ENCODE assay signal across 8 cellular contexts in the genomic region with DNA sequence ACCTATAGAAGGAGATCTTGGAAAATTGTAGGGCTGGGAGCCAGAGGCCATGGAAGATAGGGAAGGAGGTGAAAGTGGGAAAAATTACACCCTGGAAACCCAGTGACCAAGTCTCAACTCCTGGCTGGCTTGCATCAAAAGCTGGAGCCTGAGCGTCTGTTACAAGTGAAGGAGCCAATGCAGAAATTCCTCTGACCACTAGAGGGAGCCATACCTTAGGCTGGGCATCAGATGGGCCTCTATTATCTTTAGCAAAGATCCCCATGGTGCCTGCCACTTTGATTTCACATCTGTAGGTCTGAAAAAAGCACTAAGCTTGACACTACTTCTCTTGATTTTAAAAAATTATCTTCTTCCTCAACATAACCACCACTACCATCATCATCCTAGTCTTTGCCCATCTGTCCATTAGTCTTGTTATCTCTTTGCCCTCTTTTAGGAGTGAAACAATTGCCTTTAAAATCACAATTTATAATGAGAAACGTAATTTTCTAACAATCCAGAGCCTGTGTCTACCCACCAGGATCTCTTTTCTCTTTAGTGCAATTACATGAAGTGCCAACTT.
DNase-seq lines count a peak whose midpoint lies in the region; ATAC-seq, FAIRE-seq and TF ChIP-seq lines count a peak whose summit lies in the region.

No MANE protein-coding gene starts in this region.

- no peak overlapping the region for H3K9ac ChIP-seq in H1 (replicated peaks in 1 of 4; ENCODE audit: extremely low read depth in 1 of 4, low read depth in 3 of 4, low read length in 3 of 4)

- POLR2A ChIA-PET in activated CD4-positive, alpha-beta T cell treated with anti-CD3 and anti-CD28 coated beads, Interleukin-2, amount 10 ng/mL, durations not matched to agents 7 days and 5 days (lab: Charles Lee): no interaction called here
- POLR2A ChIA-PET in H1 (lab: Charles Lee; ENCODE audit: partially characterized antibody): no interaction called here

- H3K9me3 Mint-ChIP-seq in activated CD4-positive, alpha-beta T cell treated with anti-CD3 and anti-CD28 coated beads, Interleukin-2, amount 10 ng/mL, durations not matched to agents 7 days and 5 days: peaks cover 3% of the 10 kb centered on the region

- no peak overlapping the region for H4K91ac ChIP-seq in H1 (replicated peaks; ENCODE audit: insufficient read length, low read length)

- H2BK20ac ChIP-seq in H1 (ENCODE audit: low read length): no peak overlapping the region

- H4K20me1 ChIP-seq in H1 (replicated peaks in 1 of 2; ENCODE audit: control insufficient read depth in 1 of 2, insufficient read depth in 2 of 2, low read length in 2 of 2): no peaks in the 10 kb centered on the region

- CTCF ChIA-PET in activated CD4-positive, alpha-beta T cell treated with anti-CD3 and anti-CD28 coated beads, Interleukin-2, amount 10 ng/mL, durations not matched to agents 7 days and 5 days (lab: Charles Lee): interaction anchor here (0.5 kb wide), 1 partner anchor 224 kb away, joined by 3 read pairs; no protein-coding TSS in a partner anchor
- CTCF ChIA-PET in H1 (lab: Charles Lee; ENCODE audit: partially characterized antibody): interaction anchor here (0.5 to 11.2 kb wide), 58 partner anchors 9 to 632 kb away, joined by 3 to 248 read pairs (median 6); partner anchors contain the start of gene SLC34A2

- no peak overlapping the region for H2BK120ac ChIP-seq in H1 (replicated peaks; ENCODE audit: low read depth, low read length)

- in situ Hi-C loops in Caki2 (cut with HindIII; ENCODE audit: low pct_unique_long_range_greater_than_20kb, low sequenced_read_pairs): loop anchor here (5.0 kb wide), 1 partner anchor 327 kb away; no protein-coding TSS in a partner anchor

- no peaks in the 10 kb centered on the region for H3K23me2 ChIP-seq in H1 (ENCODE audit: low read depth, low read length)

- FAIRE-seq in H1 (lab: Jason Lieb, UNC): peak; percentile 76

- no peaks in the 10 kb centered on the region; a peak in 2 of 7 replicates for H3K4me1 ChIP-seq in H1 (replicated peaks in 1 of 4; ENCODE audit: control insufficient read depth in 3 of 4, insufficient read depth in 4 of 4, low read length in 3 of 4)

- DNase-seq in Caki2 (ENCODE audit: low read depth): peak; percentile 43
- peak; percentile 55 to 78 for DNase-seq in NCI-H446 (lab: John Stamatoyannopoulos, UW)
- DNase-seq in activated CD4-positive, alpha-beta T cell treated with anti-CD3 and anti-CD28 coated beads, Interleukin-2, amount 10 ng/mL, durations not matched to agents 7 days and 5 days: peak; percentile 69
- peak in 1 of 2 experiments; percentile 84 for DNase-seq in H1 (ENCODE audit: low read depth in 1 of 2, low spot score in 2 of 2)
- DNase-seq in mesenteric fat pad (ENCODE audit: low spot score): peak; percentile 18
- peak; percentile 56 for DNase-seq in stromal cell of bone marrow (ENCODE audit: low read depth)

- no peak overlapping the region for H3K4ac ChIP-seq in H1 (replicated peaks; ENCODE audit: insufficient read length, low read depth, low read length)

- no peak overlapping the region for H2AFZ ChIP-seq in H1 (ENCODE audit: low read length)

- no peak overlapping the region for H4K8ac ChIP-seq in H1 (ENCODE audit: extremely low read depth, insufficient read depth, low read length)

- no peaks in the 10 kb centered on the region for H3K4me1 Mint-ChIP-seq in activated CD4-positive, alpha-beta T cell treated with anti-CD3 and anti-CD28 coated beads, Interleukin-2, amount 10 ng/mL, durations not matched to agents 7 days and 5 days

- TF ChIP-seq RAD21 in H1 (IDR thresholded peaks at IDR 0.05 in 1 of 2, conservative IDR thresholded peaks at IDR 0.05 in 1 of 2; ENCODE audit: low read depth in 2 of 2, low read length in 2 of 2): peak; percentile 88 to 89

- no peak for TF ChIP-seq POLR2A in H1 (IDR thresholded peaks at IDR 0.05; ENCODE audit: control extremely low read depth in 1 of 2, low read depth in 2 of 2, low read length in 2 of 2)

- TF ChIP-seq CTCF in H1 (IDR thresholded peaks at IDR 0.05; ENCODE audit: control extremely low read depth in 1 of 3, insufficient read depth in 1 of 3, low read depth in 1 of 3, low read length in 3 of 3): peak; percentile 47 to 92 (median 87)

- H3K4me3 Mint-ChIP-seq in activated CD4-positive, alpha-beta T cell treated with anti-CD3 and anti-CD28 coated beads, Interleukin-2, amount 10 ng/mL, durations not matched to agents 7 days and 5 days: no peak overlapping the region

- no peak overlapping the region for H3K4me2 ChIP-seq in H1 (ENCODE audit: insufficient read depth in 1 of 2, low read depth in 2 of 2, low read length in 2 of 2)

- no peaks in the 10 kb centered on the region for H3K27me3 ChIP-seq in H1 (replicated peaks in 1 of 4; ENCODE audit: control insufficient read depth in 3 of 4, extremely low read depth in 1 of 4, insufficient read depth in 3 of 4, low read length in 3 of 4)

- H3K27ac Mint-ChIP-seq in activated CD4-positive, alpha-beta T cell treated with anti-CD3 and anti-CD28 coated beads, Interleukin-2, amount 10 ng/mL, durations not matched to agents 7 days and 5 days: no peak overlapping the region

- H3K23ac ChIP-seq in H1 (ENCODE audit: insufficient read length): no peak overlapping the region

- no peaks in the 10 kb centered on the region for H3K27me3 Mint-ChIP-seq in activated CD4-positive, alpha-beta T cell treated with anti-CD3 and anti-CD28 coated beads, Interleukin-2, amount 10 ng/mL, durations not matched to agents 7 days and 5 days

- peaks cover 3% of the 10 kb centered on the region for H3K36me3 Mint-ChIP-seq in activated CD4-positive, alpha-beta T cell treated with anti-CD3 and anti-CD28 coated beads, Interleukin-2, amount 10 ng/mL, durations not matched to agents 7 days and 5 days (ENCODE audit: low read depth)

- no peak overlapping the region for H4K5ac ChIP-seq in H1 (ENCODE audit: insufficient read length, low read depth, low read length)

- H3K27ac ChIP-seq in H1 (ENCODE audit: low read depth, low read length): no peak overlapping the region

- H3K4me3 ChIP-seq in H1 (ENCODE audit: extremely low read depth in 1 of 4, insufficient read depth in 2 of 4, low read depth in 3 of 4, low read length in 4 of 4): no peak overlapping the region

- H2BK12ac ChIP-seq in H1 (ENCODE audit: low read depth, low read length): no peak overlapping the region

- no peak overlapping the region for H2AK5ac ChIP-seq in H1 (ENCODE audit: low read depth, low read length)

- H3K18ac ChIP-seq in H1 (ENCODE audit: extremely low read depth, low read length): no peak overlapping the region

- peak overlapping the region; percentile 31; the same call in 1 of the 2 replicates for H2BK15ac ChIP-seq in H1 (ENCODE audit: low read length)

- no peak overlapping the region for H3K14ac ChIP-seq in H1 (ENCODE audit: insufficient read length)

- no peak overlapping the region for H3K56ac ChIP-seq in H1 (replicated peaks; ENCODE audit: insufficient read length, low read depth, low read length)

- no peak for TF ChIP-seq EP300 in H1 (IDR thresholded peaks at IDR 0.05; ENCODE audit: borderline replicate concordance in 1 of 2, low read depth in 2 of 2, low read length in 2 of 2)

- no peaks in the 10 kb centered on the region for H3K36me3 ChIP-seq in H1 (ENCODE audit: control insufficient read depth in 2 of 4, insufficient read depth in 4 of 4, low read length in 3 of 4)

- peak; percentile 74 for ATAC-seq in GM19397 (IDR thresholded peaks at IDR 0.05; ENCODE audit: unreplicated experiment)
- peak; percentile 85 for ATAC-seq in HG03439 (IDR thresholded peaks at IDR 0.05; ENCODE audit: unreplicated experiment)

- H3K9me3 ChIP-seq in H1 (ENCODE audit: insufficient read depth in 2 of 2, low read depth in 1 of 2, low read length in 1 of 2): no peaks in the 10 kb centered on the region

- no peaks in the 10 kb centered on the region for H3K79me2 ChIP-seq in H1 (ENCODE audit: control insufficient read depth in 1 of 2, insufficient read depth in 2 of 2, low read length in 2 of 2)

- H2BK5ac ChIP-seq in H1 (ENCODE audit: low read depth, low read length): no peak overlapping the region

- no peaks in the 10 kb centered on the region for H3K79me1 ChIP-seq in H1 (ENCODE audit: low read depth, low read length)

- WGBS in H1 (ENCODE audit: extremely low coverage in 1 of 2, insufficient coverage in 1 of 2, insufficient read length in 1 of 2, insufficient replicate concordance in 2 of 2, low coverage in 1 of 2, low lambda C conversion rate in 2 of 2, missing lambda C conversion rate in 1 of 2), 2 experiments: 48% methylated on average over 2 of the region's 2 CpGs; no CpG with 5 or more reads in 1 of the 2 experiments

TF ChIP-seq in H1, 55 proteins besides CTCF, POLR2A, EP300 and RAD21:
- TF ChIP-seq ATF3 (IDR thresholded peaks at IDR 0.05; ENCODE audit: insufficient read depth, low read depth, low read length) (0 out of 2 replicates have a peak, but pooled peaks have one; percentile 26), SIN3A (conservative IDR thresholded peaks at IDR 0.05 in 1 of 2, IDR thresholded peaks at IDR 0.05 in 1 of 2; ENCODE audit: low read depth in 1 of 2, low read length in 2 of 2) (no peak), TEAD4 (IDR thresholded peaks at IDR 0.05; ENCODE audit: low read depth, low read length) (0 out of 2 replicates have a peak, but pooled peaks have one; percentile 17)
